In genomic region chr15:101151286-101151685, GRCh38 we compare ENCODE assay signal across 30 cellular contexts.
DNase-seq lines count a peak whose midpoint lies in the region; ATAC-seq, FAIRE-seq and TF ChIP-seq lines count a peak whose summit lies in the region.
"Had no signal": no experiment of that assay in that cellular context is flagged by ENCODE, and none has a peak within 500 bp of the region (broad histone marks: within the 10 kb centered on the region; RNA-seq: fewer than 3 reads in every experiment).

No MANE protein-coding gene starts in this region.

- H3K9me3 ChIP-seq in DOHH2 (ENCODE audit: control insufficient read depth, insufficient read depth, low read length) (no peaks in the 10 kb centered on the region), RWPE2 (ENCODE audit: severe bottlenecking) (no peaks in the 10 kb centered on the region), lower lobe of right lung (no peaks in the 10 kb centered on the region)
- H3K9me3 ChIP-seq: heart right ventricle, pancreas, right atrium auricular region, SK-N-SH had no signal

- H3K4me1 ChIP-seq in DOHH2 (ENCODE audit: control insufficient read depth, low read length) (peaks cover 43% of the 10 kb centered on the region), RWPE2 (ENCODE audit: insufficient read depth, poor library complexity, severe bottlenecking) (peaks cover 11% of the 10 kb centered on the region), lower lobe of right lung (peaks cover 9% of the 10 kb centered on the region)
- H3K4me1 ChIP-seq: pancreas had no signal

- H3K4me2 ChIP-seq in DOHH2 (ENCODE audit: low read length), result peak overlapping the region; percentile 62
- H3K4me2 ChIP-seq: SK-N-SH had no signal

- DNase-seq in GM18507 (ENCODE audit: extremely low spot score, insufficient read length, low read depth) (no peak), RWPE2 (ENCODE audit: low spot score) (peak; percentile 73), lower lobe of right lung (peak; percentile 26), NCI-H69 (lab: John Stamatoyannopoulos, UW) (no peak), DMS153 (lab: John Stamatoyannopoulos, UW) (no peak), NOMO-1 treated with dmso at 0.1 percent for 144 hours (lab: John Stamatoyannopoulos, UW; ENCODE audit: unreplicated experiment) (no peak)
- DNase-seq: activated CD4-positive, alpha-beta T cell treated with anti-CD3 and anti-CD28 coated beads for 4 hours; activated naive CD4-positive, alpha-beta T cell treated with Interleukin-2 at 50 U/mL for 16 hours; activated T-cell treated with anti-CD3 and anti-CD28 coated beads, Interleukin-2, amount 50 U/mL, for 48 hours; amniotic stem cell; brain microvascular endothelial cell; Calu3; effector memory CD4-positive, alpha-beta T cell; foreskin fibroblast; H7; heart right ventricle; KG1; kidney glomerular epithelial cell; NCI-H1436; NCI-H446; nephron progenitor cell; OCI-M1; pancreas; SK-N-SH; trophoblast cell had no signal

- H3K27ac ChIP-seq in DOHH2 (ENCODE audit: low read depth, low read length), result peak overlapping the region; percentile 4; the same call in 1 of the 2 replicates
- H3K27ac ChIP-seq in RWPE2 (ENCODE audit: poor library complexity, severe bottlenecking), result peak overlapping the region; percentile 59
- no peak overlapping the region for H3K27ac ChIP-seq in lower lobe of right lung
- H3K27ac ChIP-seq: brain microvascular endothelial cell, pancreas, right atrium auricular region had no signal

- intact Hi-C loops in lower lobe of right lung (cut with DNase I), result no loop called here

- H4K20me1 ChIP-seq in DOHH2 (ENCODE audit: control insufficient read depth, insufficient read depth, low read depth, low read length), result no peaks in the 10 kb centered on the region

- no peaks in the 10 kb centered on the region for H3K36me3 ChIP-seq in DOHH2 (ENCODE audit: control insufficient read depth, low read length)
- no peaks in the 10 kb centered on the region for H3K36me3 ChIP-seq in RWPE2 (ENCODE audit: low read depth)
- no peaks in the 10 kb centered on the region for H3K36me3 ChIP-seq in lower lobe of right lung
- H3K36me3 ChIP-seq: brain microvascular endothelial cell, heart right ventricle, pancreas, right atrium auricular region had no signal

- H3K79me2 ChIP-seq in DOHH2 (ENCODE audit: control insufficient read depth, low read length), result no peaks in the 10 kb centered on the region

- peak; percentile 74 for ATAC-seq in RWPE2 (ENCODE audit: low read depth)
- no peak for ATAC-seq in lower lobe of right lung
- ATAC-seq: esophagus mucosa, heart right ventricle had no signal

- FAIRE-seq in GM18507 (lab: Jason Lieb, UNC), result peak; percentile 86
- FAIRE-seq: colon, HTR-8/SVneo, pancreas had no signal

- H3K4me3 ChIP-seq in DOHH2 (ENCODE audit: low read length), result peak overlapping the region; percentile 9; the same call in 1 of the 2 replicates
- H3K4me3 ChIP-seq in RWPE2 (ENCODE audit: severe bottlenecking), result no peak overlapping the region
- no peak overlapping the region for H3K4me3 ChIP-seq in lower lobe of right lung
- H3K4me3 ChIP-seq: heart right ventricle, pancreas, right atrium auricular region had no signal

- H3F3A ChIP-seq in DOHH2 (ENCODE audit: control insufficient read depth, insufficient read depth), result peaks cover 6% of the 10 kb centered on the region

- H3K27me3 ChIP-seq in DOHH2 (ENCODE audit: control insufficient read depth, low read length) (peaks cover 3% of the 10 kb centered on the region; the same call in 1 of the 2 replicates), RWPE2 (ENCODE audit: insufficient read depth, poor library complexity, severe bottlenecking) (no peaks in the 10 kb centered on the region), lower lobe of right lung (ENCODE audit: low read depth) (no peaks in the 10 kb centered on the region)
- H3K27me3 ChIP-seq: brain microvascular endothelial cell, heart right ventricle, pancreas, right atrium auricular region had no signal

- TF ChIP-seq CTCF in DOHH2 (IDR thresholded peaks at IDR 0.05; ENCODE audit: low read depth, low read length, poor library complexity, severe bottlenecking), result no peak
- TF ChIP-seq CTCF in RWPE2 (IDR thresholded peaks at IDR 0.05; ENCODE audit: poor library complexity, severe bottlenecking), result no peak
- no peak for TF ChIP-seq CTCF in lower lobe of right lung (IDR thresholded peaks at IDR 0.05)

- H3K9me2 ChIP-seq in DOHH2 (replicated peaks; ENCODE audit: control insufficient read depth, low read length), result no peaks in the 10 kb centered on the region
- H3K9me2 ChIP-seq: SK-N-SH had no signal

Comparison
In these comparisons a context has a peak if more than half of its experiments do, and no peak if none do; other contexts are left out.
1. DNase-seq: peak in RWPE2 (single experiment) and lower lobe of right lung (single experiment); none in GM18507 (single experiment), NCI-H69 (single experiment), DMS153 (single experiment) and NOMO-1 treated with dmso at 0.1 percent for 144 hours (single experiment).